In genomic region chr6:166460473-166461437, GRCh38 we compare ENCODE assay signal across 19 cellular contexts.
DNase-seq lines count a peak whose midpoint lies in the region; ATAC-seq, FAIRE-seq and TF ChIP-seq lines count a peak whose summit lies in the region.
"Had no signal": no experiment of that assay in that cellular context is flagged by ENCODE, and none has a peak within 500 bp of the region (broad histone marks: within the 10 kb centered on the region; RNA-seq: fewer than 3 reads in every experiment).

No MANE protein-coding gene starts in this region.

- H3K9me3 ChIP-seq in BE2C: no peaks in the 10 kb centered on the region
- no peaks in the 10 kb centered on the region for H3K9me3 ChIP-seq in HEK293 (ENCODE audit: control insufficient read depth, insufficient read depth, low read depth, low read length)
- H3K9me3 ChIP-seq in SK-N-MC (ENCODE audit: low read depth, low read length): no peaks in the 10 kb centered on the region
- no peaks in the 10 kb centered on the region for H3K9me3 ChIP-seq in kidney (ENCODE audit: control insufficient read depth in 1 of 2, low read length in 2 of 2)
- H3K9me3 ChIP-seq: gastrocnemius medialis, pancreas had no signal

- H3K36me3 ChIP-seq in BE2C: peaks cover 7% of the 10 kb centered on the region
- peaks cover 0 to 3% of the 10 kb centered on the region in 2 experiments; a peak in 1 of 3 replicates for H3K36me3 ChIP-seq in HEK293 (ENCODE audit: control insufficient read depth in 2 of 2, insufficient read depth in 1 of 2, low read length in 2 of 2)
- no peaks in the 10 kb centered on the region for H3K36me3 ChIP-seq in SK-N-MC (ENCODE audit: insufficient read depth, low read length)
- no peaks in the 10 kb centered on the region for H3K36me3 ChIP-seq in kidney (ENCODE audit: control insufficient read depth in 1 of 2, insufficient read depth in 2 of 2, low read length in 2 of 2)
- H3K36me3 ChIP-seq: cardiac muscle cell had no signal

- DNase-seq in BE2C: peak; percentile 80
- peak; percentile 63 for DNase-seq in SK-N-MC (ENCODE audit: low read depth, low spot score)
- DNase-seq in kidney: peak; percentile 66
- DNase-seq in activated effector memory CD4-positive, alpha-beta T cell treated with Interleukin-2 at 50 U/mL for 16 hours: no peak
- DNase-seq in HPDE6-E6E7 (ENCODE audit: extremely low spot score): no peak
- DNase-seq in NCI-H187 (lab: John Stamatoyannopoulos, UW): no peak
- DNase-seq: activated B cell treated with CpG ODN at 0.5 μM for 24 hours; activated naive CD4-positive, alpha-beta T cell treated with anti-CD3 and anti-CD28 coated beads, Interleukin-2, amount 10 ng/mL, durations not matched to agents 7 days and 5 days; AML-193; DMS79; gastrocnemius medialis; NCI-H2227 treated with DMSO at 0.1 percent for 48 hours; OCI-M1; T-helper 1 cell had no signal

- no peaks in the 10 kb centered on the region for H3K27me3 ChIP-seq in BE2C
- H3K27me3 ChIP-seq: cardiac muscle cell, gastrocnemius medialis, pancreas had no signal

- H3K9ac ChIP-seq in SK-N-MC (ENCODE audit: insufficient read length): peak overlapping the region; percentile 37
- no peak overlapping the region for H3K9ac ChIP-seq in kidney (ENCODE audit: low read length in 2 of 2)

- TF ChIP-seq CTCF in BE2C (IDR thresholded peaks at IDR 0.05; ENCODE audit: low read depth, low read length): no peak
- TF ChIP-seq CTCF in HEK293 (tag by site-specific recombination; IDR thresholded peaks at IDR 0.05): no peak
- no peak for TF ChIP-seq CTCF in kidney (IDR thresholded peaks at IDR 0.05; ENCODE audit: borderline replicate concordance, extremely low read depth, insufficient read depth)

- intact Hi-C loops in kidney (cut with DNase I): no loop called here

- no peak overlapping the region for H3K4me3 ChIP-seq in BE2C (ENCODE audit: low read depth, low read length)
- H3K4me3 ChIP-seq in HEK293 (ENCODE audit: low read depth, low read length): no peak overlapping the region
- peak overlapping the region; percentile 69 for H3K4me3 ChIP-seq in SK-N-MC
- no peak overlapping the region for H3K4me3 ChIP-seq in kidney (ENCODE audit: low read length in 2 of 2)
- H3K4me3 ChIP-seq: cardiac muscle cell, gastrocnemius medialis, pancreas had no signal

- no peak for FAIRE-seq in kidney (lab: Jason Lieb, UNC)
- FAIRE-seq: pancreas had no signal

- POLR2A ChIA-PET in HEK293 (lab: Yijun Ruan, JAX): interaction anchor here (0.5 kb wide), 1 partner anchor 321 kb away, joined by 4 read pairs; no protein-coding TSS in a partner anchor

- H3K4me1 ChIP-seq in BE2C (peaks cover 16% of the 10 kb centered on the region), HEK293 (ENCODE audit: control insufficient read depth, insufficient read depth, low read length) (no peaks in the 10 kb centered on the region), kidney (ENCODE audit: control insufficient read depth in 1 of 2, insufficient read depth in 1 of 2, low read depth in 1 of 2, low read length in 2 of 2) (no peaks in the 10 kb centered on the region)
- H3K4me1 ChIP-seq: gastrocnemius medialis, pancreas had no signal

- no peak for ATAC-seq in HG03342 (IDR thresholded peaks at IDR 0.05; ENCODE audit: unreplicated experiment)
- ATAC-seq: gastrocnemius medialis, HCT116, pancreas had no signal

- H3K27ac ChIP-seq in HEK293 (ENCODE audit: extremely low read depth, low read depth, low read length) (no peak overlapping the region), SK-N-MC (peak overlapping the region; percentile 73; the same call in 1 of the 2 replicates), kidney (ENCODE audit: low read depth in 2 of 2, low read length in 2 of 2) (no peak overlapping the region)
- H3K27ac ChIP-seq: cardiac muscle cell, gastrocnemius medialis, pancreas had no signal

- CTCF ChIA-PET in HEK293 (lab: Yijun Ruan, JAX): interaction anchor here (1.5 kb wide), 1 partner anchor 681 kb away, joined by 4 read pairs; no protein-coding TSS in a partner anchor

TF ChIP-seq in HEK293, 187 proteins besides CTCF, POLR2A, EP300 and RAD21:
- 0 out of 2 replicates have a peak, but pooled peaks have one; percentile 10 for TF ChIP-seq ZIC2 (tag by site-specific recombination; IDR thresholded peaks at IDR 0.05)
- TF ChIP-seq ZNF701 (tag by site-specific recombination; IDR thresholded peaks at IDR 0.05): no peak
- no peak for TF ChIP-seq ZNF184 (tag by site-specific recombination; IDR thresholded peaks at IDR 0.05)

Comparison
In these comparisons a context has a peak if more than half of its experiments do, and no peak if none do; other contexts are left out.
1. DNase-seq: peak in BE2C (single experiment), SK-N-MC (single experiment) and kidney (single experiment); none in activated effector memory CD4-positive, alpha-beta T cell treated with Interleukin-2 at 50 U/mL for 16 hours (single experiment), HPDE6-E6E7 (single experiment) and NCI-H187 (0 of 2).